10 cellular contexts compared by ENCODE assay signal in the genomic region with DNA sequence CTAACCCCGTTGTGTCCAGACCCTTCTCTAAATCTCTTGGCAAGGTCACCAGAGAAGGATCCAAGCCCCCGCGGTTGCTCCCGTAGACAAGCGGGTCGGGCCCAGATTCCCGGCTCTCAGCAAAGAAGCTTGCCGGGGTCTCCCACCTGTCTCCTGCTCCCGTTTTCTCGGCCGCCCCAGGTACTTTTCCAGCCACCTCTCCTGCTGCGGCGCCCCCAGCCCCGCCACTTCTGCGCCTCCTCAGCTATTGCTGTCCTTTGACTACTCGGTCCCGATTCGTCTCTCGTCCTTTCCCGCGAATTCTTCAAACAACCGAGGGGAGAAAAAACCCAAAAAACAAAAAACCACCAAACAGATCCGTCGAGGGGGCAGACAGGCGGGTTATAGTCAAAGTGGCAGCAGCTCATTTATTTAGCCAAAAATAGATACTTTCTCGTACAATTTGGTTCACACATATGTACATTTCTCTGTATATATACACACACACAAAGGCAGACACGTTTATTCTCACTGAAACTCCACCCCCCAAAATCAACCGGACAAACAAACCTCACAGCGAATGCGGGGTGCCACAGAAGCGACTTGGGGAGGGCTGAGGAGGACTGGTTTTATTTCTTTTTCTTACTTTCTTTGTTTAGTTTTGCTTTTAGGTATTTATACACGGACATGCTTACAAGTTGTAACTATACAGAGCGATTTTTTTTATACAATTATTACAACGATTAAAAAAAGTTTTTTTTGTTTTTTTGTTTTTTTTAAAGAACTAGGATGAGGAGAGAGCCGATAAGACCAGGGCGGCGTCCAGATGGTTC. TPM values are rescaled to one million over a fixed set of nuclear protein-coding genes. Genes with fewer than 3 reads are reported as not detected.
DNase-seq lines count a peak whose midpoint lies in the region; ATAC-seq, FAIRE-seq and TF ChIP-seq lines count a peak whose summit lies in the region.
"Had no signal": no experiment of that assay in that cellular context is flagged by ENCODE, and none has a peak within 500 bp of the region (broad histone marks: within the 10 kb centered on the region; RNA-seq: fewer than 3 reads in every experiment).

No MANE protein-coding gene starts in this region.

- FAIRE-seq in bronchial epithelial cell (lab: Jason Lieb, UNC): no peak

- no peak for DNase-seq in Calu3
- DNase-seq in bronchial epithelial cell (ENCODE audit: low read depth): no peak
- DNase-seq in naive B cell: no peak
- DNase-seq in HuH-7.5 (ENCODE audit: low spot score): no peak
- DNase-seq in NCI-H128 (lab: John Stamatoyannopoulos, UW; ENCODE audit: unreplicated experiment): no peak
- DNase-seq in NCI-H2171 treated with DMSO at 0.1 percent for 48 hours (lab: John Stamatoyannopoulos, UW): no peak

- H3K9me3 Mint-ChIP-seq in Calu3 (ENCODE audit: low read depth, unreplicated experiment) (no peaks in the 10 kb centered on the region), naive B cell (peaks cover 0 to 2% (median 0%) of the 10 kb centered on the region in 7 donors)

- TF ChIP-seq CTCF in Calu3 (IDR thresholded peaks at IDR 0.05; ENCODE audit: unreplicated experiment) (no peak), bronchial epithelial cell (IDR thresholded peaks at IDR 0.05; ENCODE audit: insufficient read depth, low read length, severe bottlenecking) (no peak)

- H3K9ac ChIP-seq in HUES6 (ENCODE audit: low read length): peak overlapping the region; percentile 66

- H3K4me3 Mint-ChIP-seq in Calu3 (ENCODE audit: low read depth, unreplicated experiment) (peak overlapping the region; percentile 78), naive B cell (peak overlapping the region in 5 of 8 donors; percentile 18 to 64 (median 36))

- H3K27ac ChIP-seq in HUES6 (ENCODE audit: low read depth, low read length): no peak overlapping the region
- H3K27ac ChIP-seq: coronary artery, Peyer's patch had no signal

- no peak overlapping the region for H3K27ac Mint-ChIP-seq in Calu3 (ENCODE audit: unreplicated experiment)
- H3K27ac Mint-ChIP-seq in naive B cell: no peak overlapping the region

- peak overlapping the region; percentile 65 for H3K4me3 ChIP-seq in HUES6 (ENCODE audit: low read depth, low read length)
- H3K4me3 ChIP-seq in bronchial epithelial cell (ENCODE audit: low read depth, low read length): peak overlapping the region; percentile 90

- H3K36me3 ChIP-seq in HUES6 (ENCODE audit: control insufficient read depth, insufficient read depth, low read length) (no peaks in the 10 kb centered on the region), bronchial epithelial cell (ENCODE audit: control insufficient read depth, insufficient read depth, low read length) (peaks cover 1% of the 10 kb centered on the region)
- H3K36me3 ChIP-seq: Peyer's patch had no signal

- intact Hi-C loops in Calu3 (cut with micrococcal nuclease; ENCODE audit: unreplicated experiment): loop anchor here (5.0 to 10.0 kb wide), 3 partner anchors 388 to 674 kb away; no protein-coding TSS in a partner anchor

- H3K4me1 Mint-ChIP-seq in Calu3 (ENCODE audit: low read depth, unreplicated experiment) (peaks cover 8% of the 10 kb centered on the region), naive B cell (peaks cover 18 to 30% (median 23%) of the 10 kb centered on the region in 3 donors)

- CTCF ChIA-PET in Calu3 (lab: Charles Lee): interaction anchor here (0.7 to 1.2 kb wide), 4 partner anchors 12 to 734 kb away, joined by 3 to 5 read pairs (median 4); no protein-coding TSS in a partner anchor

- H3K9me3 ChIP-seq in HUES6 (ENCODE audit: control insufficient read depth, insufficient read depth, low read depth, low read length): no peaks in the 10 kb centered on the region
- H3K9me3 ChIP-seq: Peyer's patch had no signal

- BruUV-seq in Calu3 (replicated peaks; lab: Mats Ljungman, UMichigan): TSS peak; percentile 74

- ATAC-seq in naive B cell (ENCODE audit: low read depth in 2 of 2): no peak
- no peak for ATAC-seq in GM19035 (IDR thresholded peaks at IDR 0.05; ENCODE audit: unreplicated experiment)

- H3K27me3 Mint-ChIP-seq in Calu3 (ENCODE audit: unreplicated experiment) (peaks cover 48% of the 10 kb centered on the region), naive B cell (peaks cover 49 to 81% (median 76%) of the 10 kb centered on the region in 3 donors)

- H3K36me3 Mint-ChIP-seq in Calu3 (ENCODE audit: insufficient read depth, unreplicated experiment) (peaks cover 38% of the 10 kb centered on the region), naive B cell (peaks cover 0 to 27% of the 10 kb centered on the region in 2 donors)

- H3K27me3 ChIP-seq in HUES6 (ENCODE audit: control insufficient read depth, insufficient read depth, low read length): peaks cover 84% of the 10 kb centered on the region
- H3K27me3 ChIP-seq in bronchial epithelial cell (ENCODE audit: control insufficient read depth, insufficient read depth, low read length): no peaks in the 10 kb centered on the region

- H3K4me1 ChIP-seq in HUES6 (ENCODE audit: control insufficient read depth, insufficient read depth, low read length): peaks cover 14% of the 10 kb centered on the region

RNA-seq across cellular contexts. Expression of gene IRX3, which starts 3.5 kb away (rescaled TPM):
- 5.7 TPM in 2 replicates for total RNA-seq in Calu3 (2022)
- total RNA-seq in bronchial epithelial cell: 2.1 and 6.0 TPM in 2 replicates
- polyA plus RNA-seq in naive B cell (ENCODE audit: low read depth in 6 of 6): not detected
- total RNA-seq: Peyer's patch had no signal
